In the genomic region with DNA sequence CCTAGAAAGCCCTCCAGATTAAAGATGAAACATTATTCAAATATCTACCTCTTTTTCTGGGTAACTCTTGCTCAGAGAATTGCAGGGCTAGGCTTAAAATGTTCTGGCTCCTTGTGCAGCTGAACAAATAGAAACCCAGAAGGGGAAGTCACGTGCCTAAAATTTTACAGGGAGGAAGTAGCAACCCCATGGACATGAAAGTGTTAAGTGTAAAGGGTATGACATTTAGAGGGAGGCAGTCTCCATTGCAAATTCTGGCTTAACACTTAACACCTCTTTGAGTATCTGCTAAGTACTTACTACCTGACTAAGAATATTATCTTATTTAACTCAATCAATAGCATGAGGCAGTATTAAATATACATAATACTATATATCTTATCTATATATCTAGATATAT, we compare ENCODE assay signal across 22 cellular contexts.
DNase-seq lines count a peak whose midpoint lies in the region; ATAC-seq, FAIRE-seq and TF ChIP-seq lines count a peak whose summit lies in the region.
"Had no signal": no experiment of that assay in that cellular context is flagged by ENCODE, and none has a peak within 500 bp of the region (broad histone marks: within the 10 kb centered on the region; RNA-seq: fewer than 3 reads in every experiment).

No MANE protein-coding gene starts in this region.

- no peaks in the 10 kb centered on the region for H3K9me3 ChIP-seq in GM12878 (replicated peaks; ENCODE audit: control insufficient read depth, insufficient read depth, low read length)
- no peaks in the 10 kb centered on the region for H3K9me3 ChIP-seq in neuronal stem cell (replicated peaks in 1 of 2; ENCODE audit: control insufficient read depth in 2 of 2, insufficient read depth in 1 of 2, low read depth in 1 of 2, low read length in 2 of 2)
- no peaks in the 10 kb centered on the region for H3K9me3 ChIP-seq in breast epithelium
- H3K9me3 ChIP-seq: A549, BE2C had no signal

- H2BK15ac ChIP-seq in neuronal stem cell (ENCODE audit: low read length): peak overlapping the region; percentile 14

- peak overlapping the region; percentile 36 for H2AK5ac ChIP-seq in neuronal stem cell (ENCODE audit: low read depth, low read length)

- H4K20me1 ChIP-seq in GM12878 (ENCODE audit: control insufficient read depth, insufficient read depth): no peaks in the 10 kb centered on the region

- H3K27ac ChIP-seq in GM12878 (ENCODE audit: control insufficient read depth, insufficient read depth): no peak overlapping the region
- H3K27ac ChIP-seq in neuronal stem cell (replicated peaks; ENCODE audit: low read length): no peak overlapping the region
- no peak overlapping the region for H3K27ac ChIP-seq in breast epithelium
- H3K27ac ChIP-seq: A549 had no signal

- in situ Hi-C loops in GM12878 (cut with MboI): no loop called here

- TF ChIP-seq CTCF in GM12878 (IDR thresholded peaks at IDR 0.05 in 2 of 3, conservative IDR thresholded peaks at IDR 0.05 in 1 of 3; ENCODE audit: control insufficient read depth in 2 of 3, extremely low read depth in 1 of 3, insufficient read depth in 1 of 3, low read depth in 3 of 3, low read length in 3 of 3) (no peak), breast epithelium (IDR thresholded peaks at IDR 0.05) (no peak)

- no peaks in the 10 kb centered on the region for H3K4me1 ChIP-seq in GM12878 (ENCODE audit: control insufficient read depth, insufficient read depth, low read length)
- peaks cover 0 to 6% of the 10 kb centered on the region in 2 donors for H3K4me1 ChIP-seq in neuronal stem cell (ENCODE audit: control insufficient read depth in 2 of 2, insufficient read depth in 1 of 2, low read depth in 1 of 2, low read length in 2 of 2)
- H3K4me1 ChIP-seq in breast epithelium: no peaks in the 10 kb centered on the region
- H3K4me1 ChIP-seq: A549, BE2C had no signal

- no peaks in the 10 kb centered on the region for H3K79me1 ChIP-seq in neuronal stem cell (ENCODE audit: low read depth, low read length)

- H3K14ac ChIP-seq in neuronal stem cell (ENCODE audit: low read length): no peak overlapping the region

- H2AFZ ChIP-seq in GM12878 (ENCODE audit: control insufficient read depth, low read depth, low read length): no peak overlapping the region
- no peak overlapping the region for H2AFZ ChIP-seq in neuronal stem cell (ENCODE audit: low read length)

- SMC1A ChIA-PET in GM12878 (lab: Charles Lee; ENCODE audit: uncharacterized antibody, unreplicated experiment): no interaction called here

- POLR2A ChIA-PET in GM12878 (lab: Charles Lee): no interaction called here

- TF ChIP-seq POLR2A in GM12878 (IDR thresholded peaks at IDR 0.05; ENCODE audit: low read depth, low read length): no peak
- TF ChIP-seq POLR2A in breast epithelium (IDR thresholded peaks at IDR 0.05): no peak

- no peak overlapping the region for H4K91ac ChIP-seq in neuronal stem cell (ENCODE audit: low read depth, low read length, poor library complexity)

- intact Hi-C loops in GM12878 (cut with micrococcal nuclease; ENCODE audit: unreplicated experiment) (no loop called here), breast epithelium (cut with DNase I; ENCODE audit: low total_unique reads) (no loop called here)

- no peak overlapping the region for H4K8ac ChIP-seq in neuronal stem cell (ENCODE audit: low read depth, low read length)

- no peak overlapping the region for H3K4ac ChIP-seq in neuronal stem cell (ENCODE audit: low read length)

- no peak for FAIRE-seq in GM12878 (lab: Jason Lieb, UNC)
- FAIRE-seq: A549, D721Med, G401.6, GM12892, GM19239, HepG2, HTR-8/SVneo had no signal

- no TSS peak for BruUV-seq in GM12878 (replicated peaks; lab: Mats Ljungman, UMichigan)

- peak; percentile 28; the same call in 1 of the 3 replicates for ATAC-seq in GM12878
- ATAC-seq: A549; CD8-positive, alpha-beta T cell; HepG2 had no signal

- H3K4me2 ChIP-seq in GM12878 (ENCODE audit: control insufficient read depth, insufficient read depth) (no peak overlapping the region), neuronal stem cell (ENCODE audit: insufficient read depth, low read length, poor library complexity, severe bottlenecking) (no peak overlapping the region)
- H3K4me2 ChIP-seq: A549 had no signal

- RAD21 ChIA-PET in GM12878 (lab: Charles Lee; ENCODE audit: unreplicated experiment): interaction anchor here (0.7 kb wide), 1 partner anchor 223 kb away, joined by 3 read pairs; no protein-coding TSS in a partner anchor

- no peak overlapping the region for H3K23ac ChIP-seq in neuronal stem cell (ENCODE audit: low read depth, low read length, poor library complexity)

- DNase-seq in SHP77 (lab: John Stamatoyannopoulos, UW) (peak; percentile 13 to 38), SHP77 treated with DMSO at 0.1 percent for 48 hours (lab: John Stamatoyannopoulos, UW) (no peak), NCI-H2029 treated with DMSO at 0.1 percent for 48 hours (lab: John Stamatoyannopoulos, UW) (peak; percentile 24), GM12878 (ENCODE audit: low read depth, low spot score) (no peak), neuronal stem cell (ENCODE audit: low spot score) (no peak), breast epithelium (ENCODE audit: low spot score in 2 of 2) (no peak), NCI-H226 (no peak)
- DNase-seq: BE2C; CD8-positive, alpha-beta T cell; COR-L47; DMS153; DMS79 treated with DMSO at 0.1 percent for 48 hours; EL; HCEC 1CT; HFFc6 had no signal

- no peak overlapping the region for H2BK12ac ChIP-seq in neuronal stem cell (ENCODE audit: low read length)

- H2BK5ac ChIP-seq in neuronal stem cell (ENCODE audit: low read length): no peak overlapping the region

- no peak for TF ChIP-seq RAD21 in GM12878 (IDR thresholded peaks at IDR 0.05; ENCODE audit: insufficient read depth, low read depth, low read length)

- CTCF ChIA-PET in GM12878 (lab: Yijun Ruan, JAX): no interaction called here

- H3K79me2 ChIP-seq in GM12878 (ENCODE audit: control insufficient read depth, insufficient read depth, low read length): no peaks in the 10 kb centered on the region

- H2BK120ac ChIP-seq in neuronal stem cell (ENCODE audit: low read depth, low read length): no peak overlapping the region

- 5% methylated on average over 1 of the region's 1 CpG for WGBS in GM12878 (ENCODE audit: insufficient coverage, insufficient replicate concordance, low lambda C conversion rate, missing lambda C conversion rate)
- no CpG with 5 or more reads among the region's 1 CpG for WGBS in neuronal stem cell (ENCODE audit: extremely low coverage in 2 of 2, insufficient read length in 2 of 2, insufficient replicate concordance in 1 of 2), 2 donors

- no peak overlapping the region for H3K4me3 ChIP-seq in GM12878
- H3K4me3 ChIP-seq in neuronal stem cell (ENCODE audit: low read length in 2 of 2): no peak overlapping the region
- H3K4me3 ChIP-seq in breast epithelium: no peak overlapping the region
- H3K4me3 ChIP-seq: A549 had no signal

- H3K27me3 ChIP-seq in GM12878 (replicated peaks in 1 of 2; ENCODE audit: control insufficient read depth in 2 of 2, insufficient read depth in 2 of 2, low read length in 1 of 2) (no peaks in the 10 kb centered on the region), neuronal stem cell (ENCODE audit: control insufficient read depth in 3 of 3, insufficient read depth in 3 of 3, low read depth in 1 of 3, low read length in 3 of 3) (no peaks in the 10 kb centered on the region), breast epithelium (no peaks in the 10 kb centered on the region)
- H3K27me3 ChIP-seq: BE2C had no signal

- no peak overlapping the region for H3K18ac ChIP-seq in neuronal stem cell (ENCODE audit: low read length)

- H3K9ac ChIP-seq in GM12878 (ENCODE audit: control insufficient read depth, insufficient read depth, low read length) (no peak overlapping the region), neuronal stem cell (ENCODE audit: low read depth, low read length, poor library complexity) (no peak overlapping the region)

- H3K36me3 ChIP-seq in GM12878 (ENCODE audit: control insufficient read depth in 2 of 2, insufficient read depth in 2 of 2, low read length in 1 of 2) (no peaks in the 10 kb centered on the region), neuronal stem cell (replicated peaks in 1 of 2; ENCODE audit: control insufficient read depth in 2 of 2, insufficient read depth in 2 of 2, low read length in 2 of 2) (no peaks in the 10 kb centered on the region), breast epithelium (no peaks in the 10 kb centered on the region)
- H3K36me3 ChIP-seq: BE2C had no signal

- TF ChIP-seq EP300 in GM12878 (IDR thresholded peaks at IDR 0.05; ENCODE audit: borderline replicate concordance in 1 of 2, control insufficient read depth in 1 of 2, low read depth in 2 of 2, low read length in 2 of 2): no peak

TF ChIP-seq in GM12878, 131 proteins besides CTCF, POLR2A, EP300 and RAD21:
- peak in 1 of 2 experiments; percentile 76; a peak in 2 of 4 replicates for TF ChIP-seq BHLHE40 (IDR thresholded peaks at IDR 0.05; ENCODE audit: borderline replicate concordance in 1 of 2, low read depth in 2 of 2, low read length in 1 of 2)
- TF ChIP-seq NBN (IDR thresholded peaks at IDR 0.05): no peak
- TF ChIP-seq RAD51 (IDR thresholded peaks at IDR 0.05): peak; percentile 71; the same call in 1 of the 2 replicates

Comparison
In these comparisons a context has a peak if more than half of its experiments do, and no peak if none do; other contexts are left out.
1. DNase-seq: peak in SHP77 (2 of 2) and NCI-H2029 treated with DMSO at 0.1 percent for 48 hours (single experiment); none in SHP77 treated with DMSO at 0.1 percent for 48 hours (single experiment), GM12878 (single experiment), neuronal stem cell (single experiment), breast epithelium (0 of 2) and NCI-H226 (single experiment).